15 cellular contexts compared by ENCODE assay signal in the genomic region with DNA sequence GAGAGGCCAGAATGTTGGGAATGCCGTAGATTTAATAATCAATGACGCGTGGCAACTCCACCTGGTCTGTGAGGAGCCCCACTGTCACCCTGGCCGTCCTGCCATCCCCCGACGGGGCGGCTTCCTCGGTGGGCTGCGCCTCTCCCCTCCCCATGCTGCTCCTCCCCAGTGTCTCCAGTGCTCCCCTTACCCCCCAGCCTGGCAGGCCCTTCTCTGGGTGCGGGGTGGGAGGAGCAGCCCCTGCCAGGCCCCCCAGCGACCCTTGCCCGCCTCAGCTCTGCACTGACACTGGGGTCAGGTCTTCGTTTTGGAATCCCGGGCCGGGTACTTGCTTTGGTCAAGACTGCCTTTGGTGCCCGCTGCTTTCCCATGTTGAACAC.
DNase-seq lines count a peak whose midpoint lies in the region; ATAC-seq and TF ChIP-seq lines count a peak whose summit lies in the region.
"Had no signal": no experiment of that assay in that cellular context is flagged by ENCODE, and none has a peak within 500 bp of the region (broad histone marks: within the 10 kb centered on the region; RNA-seq: fewer than 3 reads in every experiment).

No MANE protein-coding gene starts in this region.

- no peak for TF ChIP-seq CTCF in VCaP (conservative IDR thresholded peaks at IDR 0.05)
- TF ChIP-seq CTCF in endodermal cell (conservative IDR thresholded peaks at IDR 0.05) = no peak
- TF ChIP-seq CTCF in osteocyte (IDR thresholded peaks at IDR 0.05) = no peak
- no peak for TF ChIP-seq CTCF in progenitor cell of endocrine pancreas (IDR thresholded peaks at IDR 0.05; ENCODE audit: unreplicated experiment)

- H3K36me3 Mint-ChIP-seq in endodermal cell (ENCODE audit: low read depth) = no peaks in the 10 kb centered on the region
- H3K36me3 Mint-ChIP-seq in osteocyte (ENCODE audit: unreplicated experiment) = peaks cover 2% of the 10 kb centered on the region
- no peaks in the 10 kb centered on the region for H3K36me3 Mint-ChIP-seq in progenitor cell of endocrine pancreas (ENCODE audit: insufficient read depth)

- H3K27me3 Mint-ChIP-seq in endodermal cell (ENCODE audit: insufficient read depth) = no peaks in the 10 kb centered on the region
- H3K27me3 Mint-ChIP-seq in osteocyte (ENCODE audit: unreplicated experiment) = no peaks in the 10 kb centered on the region
- peaks cover 8% of the 10 kb centered on the region for H3K27me3 Mint-ChIP-seq in progenitor cell of endocrine pancreas

- H3K27me3 ChIP-seq in H7 (ENCODE audit: control insufficient read depth, insufficient read depth, low read length) = no peaks in the 10 kb centered on the region
- no peaks in the 10 kb centered on the region for H3K27me3 ChIP-seq in endodermal cell (ENCODE audit: control insufficient read depth, insufficient read depth, low read length, poor library complexity, severe bottlenecking)

- no peak overlapping the region for H3K9ac ChIP-seq in endodermal cell (ENCODE audit: extremely low read depth, low read length, poor library complexity, severe bottlenecking)
- H3K9ac ChIP-seq: GM23248 had no signal

- H3K9me3 Mint-ChIP-seq in endodermal cell (no peaks in the 10 kb centered on the region), osteocyte (ENCODE audit: unreplicated experiment) (no peaks in the 10 kb centered on the region), progenitor cell of endocrine pancreas (ENCODE audit: low read depth) (no peaks in the 10 kb centered on the region)
- H3K9me3 Mint-ChIP-seq: CD4-positive, alpha-beta T cell had no signal

- DNase-seq in H7 = peak; percentile 26
- peak; percentile 31 for DNase-seq in endodermal cell
- DNase-seq in osteocyte (ENCODE audit: extremely low spot score, unreplicated experiment) = peak; percentile 83
- no peak for DNase-seq in T1000 (lab: John Stamatoyannopoulos, UW)
- DNase-seq in progenitor cell of endocrine pancreas (ENCODE audit: low spot score, unreplicated experiment) = no peak
- no peak for DNase-seq in left colon
- DNase-seq: C1 segment of cervical spinal cord; Calu3; CD4-positive, alpha-beta T cell; DMS 273 treated with DMSO at 0.1 percent for 48 hours; GM23248 had no signal

- H3K4me3 ChIP-seq in H7 (ENCODE audit: insufficient read depth, low read depth, low read length) (no peak overlapping the region), endodermal cell (ENCODE audit: low read length) (no peak overlapping the region)
- H3K4me3 ChIP-seq: GM23248 had no signal

- no peak overlapping the region for H3K27ac Mint-ChIP-seq in endodermal cell
- no peak overlapping the region for H3K27ac Mint-ChIP-seq in osteocyte (ENCODE audit: unreplicated experiment)
- no peak overlapping the region for H3K27ac Mint-ChIP-seq in progenitor cell of endocrine pancreas
- H3K27ac Mint-ChIP-seq: B cell; CD4-positive, alpha-beta T cell had no signal

- H3K4me3 Mint-ChIP-seq in endodermal cell (no peak overlapping the region), osteocyte (ENCODE audit: unreplicated experiment) (no peak overlapping the region), progenitor cell of endocrine pancreas (ENCODE audit: low read depth) (no peak overlapping the region)
- H3K4me3 Mint-ChIP-seq: B cell; CD4-positive, alpha-beta T cell had no signal

- intact Hi-C loops in left colon (cut with DNase I, micrococcal nuclease) = no loop called here

- WGBS in endodermal cell (ENCODE audit: insufficient coverage in 1 of 2, insufficient read length in 1 of 2), 2 experiments = 94 to 100% methylated on average over 12 to 16 of the region's 16 CpGs

- no peaks in the 10 kb centered on the region for H3K36me3 ChIP-seq in H7 (replicated peaks; ENCODE audit: control insufficient read depth, insufficient read depth, low read length)
- no peaks in the 10 kb centered on the region for H3K36me3 ChIP-seq in endodermal cell (ENCODE audit: control insufficient read depth, insufficient read depth, low read length)

- H3K9me3 ChIP-seq in endodermal cell (ENCODE audit: control insufficient read depth, low read length) = no peaks in the 10 kb centered on the region

- ATAC-seq in GM18870 (IDR thresholded peaks at IDR 0.05; ENCODE audit: unreplicated experiment) = no peak
- no peak for ATAC-seq in left colon
- ATAC-seq: HepG2 had no signal

- peaks cover 17% of the 10 kb centered on the region for H3K4me1 Mint-ChIP-seq in endodermal cell
- peaks cover 54% of the 10 kb centered on the region for H3K4me1 Mint-ChIP-seq in osteocyte (ENCODE audit: unreplicated experiment)
- peaks cover 28% of the 10 kb centered on the region for H3K4me1 Mint-ChIP-seq in progenitor cell of endocrine pancreas (ENCODE audit: low read depth)
- H3K4me1 Mint-ChIP-seq: B cell had no signal

- H3K27ac ChIP-seq in VCaP = peak overlapping the region; percentile 15; the same call in 1 of the 2 replicates
- H3K27ac ChIP-seq in endodermal cell (ENCODE audit: low read depth, low read length) = no peak overlapping the region
- H3K27ac ChIP-seq: GM23248 had no signal

- no peaks in the 10 kb centered on the region for H3K4me1 ChIP-seq in endodermal cell (ENCODE audit: control insufficient read depth, insufficient read depth, low read length)

Comparison
In these comparisons a context has a peak if more than half of its experiments do, and no peak if none do; other contexts are left out.
1. DNase-seq: peak in H7 (single experiment), endodermal cell (single experiment) and osteocyte (single experiment); none in T1000 (single experiment), progenitor cell of endocrine pancreas (single experiment) and left colon (0 of 2).